Comparison of ENCODE assay signal across 1 cellular context in genomic region chr2:216619411-216620393, GRCh38.
TF ChIP-seq lines count a peak whose summit lies in the region.

No MANE protein-coding gene starts in this region.

TF ChIP-seq in HepG2, 621 proteins besides CTCF, POLR2A, EP300 and RAD21 (continued from another document):
- TF ChIP-seq BCLAF1 (IDR thresholded peaks at IDR 0.05) (no peak), SIN3A (IDR thresholded peaks at IDR 0.05; ENCODE audit: borderline replicate concordance, low read depth, low read length) (no peak), BCL6 (CRISPR knock-in tag; IDR thresholded peaks at IDR 0.05) (peak; percentile 48; the same call in 1 of the 2 replicates), U2AF2 (IDR thresholded peaks at IDR 0.05; ENCODE audit: low read depth, low read length) (no peak)
TF ChIP-seq in HepG2: peak in this region for 46.
